ENCODE assay signal across 8 cellular contexts in the genomic region with DNA sequence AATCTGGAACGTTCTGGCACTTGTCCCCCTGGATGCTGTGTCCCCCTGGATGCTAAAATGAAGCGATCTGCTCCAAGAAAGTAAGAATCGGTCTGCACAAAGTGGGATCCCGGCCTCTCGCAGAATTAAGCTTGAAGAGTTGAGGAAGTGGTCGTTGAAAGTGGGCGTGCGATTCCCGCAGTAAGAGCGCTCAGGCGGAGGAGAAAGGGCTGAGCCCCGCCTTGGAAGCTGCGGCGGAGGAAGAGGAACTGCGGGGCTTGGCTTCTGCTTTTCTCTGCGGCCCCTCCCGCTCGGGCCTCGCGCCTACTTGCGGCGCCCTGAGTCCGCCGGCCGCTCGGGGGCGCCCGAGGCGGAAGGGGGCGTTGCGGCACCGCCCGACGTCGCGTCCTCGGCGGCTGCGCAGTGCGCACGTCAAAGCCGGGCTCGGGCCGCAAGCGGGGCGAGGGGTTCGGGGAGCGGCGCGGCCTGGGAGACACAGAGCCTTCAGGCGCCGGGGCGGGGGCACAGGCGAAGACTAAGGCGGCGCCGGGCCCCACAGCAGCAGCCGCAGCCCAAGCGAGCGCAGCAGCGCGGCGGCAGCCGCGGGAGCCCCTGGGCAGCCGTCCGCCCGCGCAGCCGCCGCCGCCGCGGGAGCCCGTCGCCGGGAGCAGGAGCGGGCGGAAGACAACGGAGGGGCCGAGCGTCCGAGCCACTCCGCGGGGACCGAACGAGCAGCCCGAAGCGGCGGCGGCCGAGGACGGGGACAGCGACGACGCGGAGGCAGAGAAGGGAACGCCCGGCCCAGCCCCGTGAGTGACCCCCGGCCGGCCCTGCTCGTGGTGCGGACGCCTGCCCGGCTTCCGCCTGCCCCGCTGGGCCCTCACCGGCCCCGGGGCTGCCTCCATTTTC. TPM values are rescaled to one million over a fixed set of nuclear protein-coding genes. Genes with fewer than 3 reads are reported as not detected.
A peak's percentile ranks its signal among the peaks of the same experiment; 100 is the strongest.
DNase-seq lines count a peak whose midpoint lies in the region; ATAC-seq and TF ChIP-seq lines count a peak whose summit lies in the region.

TSS of gene CAB39 (plus strand) at position 400 of the 888 bp plus-strand sequence. CDS start 47,160 bp downstream, outside the sequence.

- DNase-seq in C1 segment of cervical spinal cord (lab: John Stamatoyannopoulos, UW) (peak; percentile 32 to 95 (median 80)), NCI-H748 (lab: John Stamatoyannopoulos, UW; ENCODE audit: unreplicated experiment) (peak; percentile 93), dermis blood vessel endothelial cell (peak; percentile 94)
- peak; percentile 70 to 79 for DNase-seq in activated CD4-positive, alpha-beta T cell treated with anti-CD3 and anti-CD28 coated beads, Interleukin-2, amount 50 U/mL, for 24 hours (ENCODE audit: low read depth in 1 of 2, low spot score in 1 of 2)
- DNase-seq in stimulated activated CD4-positive, alpha-beta T cell treated with anti-CD3 and anti-CD28 coated beads, Interleukin-4, amount 100 ng/mL, for 24 hours = peak; percentile 85

- peaks cover 0 to 2% (median 0%) of the 10 kb centered on the region in 4 donors for H3K36me3 ChIP-seq in liver (ENCODE audit: control insufficient read depth in 4 of 4, insufficient read depth in 3 of 4, low read depth in 1 of 4, low read length in 3 of 4)

- H3K4me3 ChIP-seq in liver (ENCODE audit: low read depth in 1 of 3, low read length in 3 of 3) = peak within 1 kb of the TSS; percentile 70 to 99 (median 76)

- ATAC-seq in GM19328 (IDR thresholded peaks at IDR 0.05; ENCODE audit: unreplicated experiment) (peak; percentile 82), HG03520 (IDR thresholded peaks at IDR 0.05; ENCODE audit: unreplicated experiment) (peak; percentile 77)

- peaks cover 0 to 27% (median 21%) of the 10 kb centered on the region in 4 donors for H3K4me1 ChIP-seq in liver (ENCODE audit: control insufficient read depth in 4 of 4, insufficient read depth in 4 of 4, low read length in 3 of 4)

- peak; percentile 81 for TF ChIP-seq CTCF in liver (IDR thresholded peaks at IDR 0.05; ENCODE audit: low read depth, low read length, missing input control)

- under 1% methylated on average over 110 of the region's 110 CpGs for WGBS in liver

- H3K9ac ChIP-seq in liver (ENCODE audit: low read depth in 1 of 2, low read length in 2 of 2) = peak within 1 kb of the TSS; percentile 80 to 97

- H3K9me3 ChIP-seq in liver (ENCODE audit: control insufficient read depth in 4 of 4, low read length in 3 of 4) = no peaks in the 10 kb centered on the region

- H3K27ac ChIP-seq in liver (ENCODE audit: low read depth in 1 of 2, low read length in 2 of 2) = peak within 1 kb of the TSS; percentile 75 to 84

- TF ChIP-seq RAD21 in liver (IDR thresholded peaks at IDR 0.05) = peak; percentile 32 to 62

- no peaks in the 10 kb centered on the region for H3K27me3 ChIP-seq in liver (ENCODE audit: control insufficient read depth in 4 of 4, insufficient read depth in 4 of 4, low read length in 3 of 4)

TF ChIP-seq in liver, 16 proteins besides CTCF, POLR2A, EP300 and RAD21:
- TF ChIP-seq, protein P1, sequence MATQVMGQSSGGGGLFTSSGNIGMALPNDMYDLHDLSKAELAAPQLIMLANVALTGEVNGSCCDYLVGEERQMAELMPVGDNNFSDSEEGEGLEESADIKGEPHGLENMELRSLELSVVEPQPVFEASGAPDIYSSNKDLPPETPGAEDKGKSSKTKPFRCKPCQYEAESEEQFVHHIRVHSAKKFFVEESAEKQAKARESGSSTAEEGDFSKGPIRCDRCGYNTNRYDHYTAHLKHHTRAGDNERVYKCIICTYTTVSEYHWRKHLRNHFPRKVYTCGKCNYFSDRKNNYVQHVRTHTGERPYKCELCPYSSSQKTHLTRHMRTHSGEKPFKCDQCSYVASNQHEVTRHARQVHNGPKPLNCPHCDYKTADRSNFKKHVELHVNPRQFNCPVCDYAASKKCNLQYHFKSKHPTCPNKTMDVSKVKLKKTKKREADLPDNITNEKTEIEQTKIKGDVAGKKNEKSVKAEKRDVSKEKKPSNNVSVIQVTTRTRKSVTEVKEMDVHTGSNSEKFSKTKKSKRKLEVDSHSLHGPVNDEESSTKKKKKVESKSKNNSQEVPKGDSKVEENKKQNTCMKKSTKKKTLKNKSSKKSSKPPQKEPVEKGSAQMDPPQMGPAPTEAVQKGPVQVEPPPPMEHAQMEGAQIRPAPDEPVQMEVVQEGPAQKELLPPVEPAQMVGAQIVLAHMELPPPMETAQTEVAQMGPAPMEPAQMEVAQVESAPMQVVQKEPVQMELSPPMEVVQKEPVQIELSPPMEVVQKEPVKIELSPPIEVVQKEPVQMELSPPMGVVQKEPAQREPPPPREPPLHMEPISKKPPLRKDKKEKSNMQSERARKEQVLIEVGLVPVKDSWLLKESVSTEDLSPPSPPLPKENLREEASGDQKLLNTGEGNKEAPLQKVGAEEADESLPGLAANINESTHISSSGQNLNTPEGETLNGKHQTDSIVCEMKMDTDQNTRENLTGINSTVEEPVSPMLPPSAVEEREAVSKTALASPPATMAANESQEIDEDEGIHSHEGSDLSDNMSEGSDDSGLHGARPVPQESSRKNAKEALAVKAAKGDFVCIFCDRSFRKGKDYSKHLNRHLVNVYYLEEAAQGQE (IDR thresholded peaks at IDR 0.05) = no peak
- TF ChIP-seq HNF4G (IDR thresholded peaks at IDR 0.05) (no peak), TAF1 (conservative IDR thresholded peaks at IDR 0.05) (no peak), EGR1 (IDR thresholded peaks at IDR 0.05; ENCODE audit: low read depth in 2 of 2) (no peak), RXRA (IDR thresholded peaks at IDR 0.05) (no peak), NR2F2 (IDR thresholded peaks at IDR 0.05) (no peak), ZBTB33 (IDR thresholded peaks at IDR 0.05) (no peak), JUND (IDR thresholded peaks at IDR 0.05) (no peak), GABPA (IDR thresholded peaks at IDR 0.05 in 1 of 2, conservative IDR thresholded peaks at IDR 0.05 in 1 of 2) (no peak), FOXA2 (IDR thresholded peaks at IDR 0.05) (no peak), FOXA1 (IDR thresholded peaks at IDR 0.05) (no peak), ATF3 (IDR thresholded peaks at IDR 0.05) (no peak), HNF4A (conservative IDR thresholded peaks at IDR 0.05) (no peak)
TF ChIP-seq in liver: peak in this region for 0.

RNA-seq across cellular contexts. Expression of gene CAB39, which starts in this region (rescaled TPM):
- total RNA-seq in dermis blood vessel endothelial cell (71.0 and 97.2 TPM in 2 replicates), liver (10 to 100 TPM; 37.6 to 39.8 TPM)
- polyA plus RNA-seq in liver = 10 to 100 TPM in 1 of 2 donors, 1 to 10 TPM in 1; 9.2 to 15.4 TPM

Comparison
In these comparisons a context has a peak if more than half of its experiments do, and no peak if none do; other contexts are left out.
1. Peak in every context shown above with its lines: DNase-seq, ATAC-seq, H3K4me3 ChIP-seq and H3K27ac ChIP-seq.